ENCODE assay signal across 8 cellular contexts in genomic region chr7:100611983-100612729, GRCh38. TPM values are rescaled to one million over a fixed set of nuclear protein-coding genes. Genes with fewer than 3 reads are reported as not detected.
DNase-seq lines count a peak whose midpoint lies in the region; ATAC-seq and TF ChIP-seq lines count a peak whose summit lies in the region.

Gene MOSPD3, plus strand, starts transcription at chr7:100612540. Its CDS starts 252 bp downstream, at chr7:100612792.

- TF ChIP-seq CTCF in GM10248 (IDR thresholded peaks at IDR 0.05; ENCODE audit: control extremely low read depth, extremely low read depth, low read depth, missing control alignments): no peak

- POLR2A ChIA-PET in GM10248 (lab: Yijun Ruan, JAX): interaction anchor here (1.0 to 1.5 kb wide), 3 partner anchors 26 to 94 kb away, joined by 3 to 14 read pairs (median 4); partner anchors contain the start of genes FBXO24, LRCH4 and POP7

- CTCF ChIA-PET in GM10248 (lab: Yijun Ruan, JAX): interaction anchor here (0.7 to 4.2 kb wide), 18 partner anchors 8 to 240 kb away, joined by 3 to 15 read pairs (median 4); partner anchors contain the start of genes FBXO24, POP7 and SLC12A9

- peak; percentile 99 for DNase-seq in GM10248 (ENCODE audit: extremely low spot score)
- peak; percentile 100 for DNase-seq in NCI-H1092 treated with DMSO at 0.1 percent for 48 hours (lab: John Stamatoyannopoulos, UW)
- DNase-seq in SKM-1 (lab: John Stamatoyannopoulos, UW; ENCODE audit: unreplicated experiment): peak; percentile 97
- DNase-seq in activated naive CD4-positive, alpha-beta T cell treated with anti-CD3 and anti-CD28 coated beads, Interleukin-2, amount 50 U/mL, for 72 hours (ENCODE audit: low spot score in 2 of 2): peak; percentile 98 to 99
- peak; percentile 100 for DNase-seq in globus pallidus (ENCODE audit: low spot score)
- peak; percentile 89 to 100 (median 99) for DNase-seq in nucleus accumbens (lab: John Stamatoyannopoulos, UW)

- no peaks in the 10 kb centered on the region for H3K9me3 Mint-ChIP-seq in activated naive CD4-positive, alpha-beta T cell treated with anti-CD3 and anti-CD28 coated beads, Interleukin-2, amount 50 U/mL, for 72 hours

- no peaks in the 10 kb centered on the region for H3K36me3 Mint-ChIP-seq in activated naive CD4-positive, alpha-beta T cell treated with anti-CD3 and anti-CD28 coated beads, Interleukin-2, amount 50 U/mL, for 72 hours

- peak within 1 kb of the TSS; percentile 92 to 99 for H3K27ac Mint-ChIP-seq in activated naive CD4-positive, alpha-beta T cell treated with anti-CD3 and anti-CD28 coated beads, Interleukin-2, amount 50 U/mL, for 72 hours

- peak within 1 kb of the TSS; percentile 92 for H3K27ac ChIP-seq in temporal lobe (ENCODE audit: low read depth, low read length)

- ATAC-seq in HG02610 (IDR thresholded peaks at IDR 0.05; ENCODE audit: unreplicated experiment): peak; percentile 90
- ATAC-seq in activated naive CD4-positive, alpha-beta T cell treated with anti-CD3 and anti-CD28 coated beads, Interleukin-2, amount 50 U/mL, for 72 hours: peak; percentile 93 to 94

RNA-seq across cellular contexts. Expression of gene MOSPD3, which starts in this region (rescaled TPM):
- 10 to 100 TPM; 20.7 to 28.0 TPM for total RNA-seq in activated naive CD4-positive, alpha-beta T cell treated with anti-CD3 and anti-CD28 coated beads, Interleukin-2, amount 50 U/mL, for 72 hours
- total RNA-seq in temporal lobe: 13.0 TPM

Comparison
In these comparisons a context has a peak if more than half of its experiments do, and no peak if none do; other contexts are left out.
1. Peak in every context shown above with its lines: DNase-seq, ATAC-seq and H3K27ac ChIP-seq.